Comparison of ENCODE assay signal across 1 cellular context in the genomic region with DNA sequence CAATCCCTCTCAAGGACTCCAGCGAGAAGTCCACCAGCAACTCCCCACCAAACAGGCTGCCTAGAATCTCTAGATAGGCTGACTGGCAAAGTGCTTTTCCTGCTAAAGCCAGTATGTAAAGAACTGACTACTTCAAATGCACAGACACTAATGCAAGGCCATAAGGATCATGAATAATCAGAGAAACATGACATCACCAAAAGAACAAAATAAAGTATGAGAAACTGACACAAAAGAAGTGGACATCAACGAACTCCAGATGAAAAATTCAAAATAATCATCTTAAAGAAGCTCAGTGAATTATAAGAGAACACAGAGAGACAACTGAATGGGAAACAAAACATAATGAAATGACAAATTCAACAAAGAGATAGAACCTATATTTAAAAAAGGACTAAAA.
TF ChIP-seq lines count a peak whose summit lies in the region.

No MANE protein-coding gene starts in this region.

TF ChIP-seq in HEK293, 187 proteins besides CTCF, POLR2A, EP300 and RAD21:
- TF ChIP-seq, protein P1, sequence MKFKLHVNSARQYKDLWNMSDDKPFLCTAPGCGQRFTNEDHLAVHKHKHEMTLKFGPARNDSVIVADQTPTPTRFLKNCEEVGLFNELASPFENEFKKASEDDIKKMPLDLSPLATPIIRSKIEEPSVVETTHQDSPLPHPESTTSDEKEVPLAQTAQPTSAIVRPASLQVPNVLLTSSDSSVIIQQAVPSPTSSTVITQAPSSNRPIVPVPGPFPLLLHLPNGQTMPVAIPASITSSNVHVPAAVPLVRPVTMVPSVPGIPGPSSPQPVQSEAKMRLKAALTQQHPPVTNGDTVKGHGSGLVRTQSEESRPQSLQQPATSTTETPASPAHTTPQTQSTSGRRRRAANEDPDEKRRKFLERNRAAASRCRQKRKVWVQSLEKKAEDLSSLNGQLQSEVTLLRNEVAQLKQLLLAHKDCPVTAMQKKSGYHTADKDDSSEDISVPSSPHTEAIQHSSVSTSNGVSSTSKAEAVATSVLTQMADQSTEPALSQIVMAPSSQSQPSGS (tag by site-specific recombination; IDR thresholded peaks at IDR 0.05; ENCODE audit: low read depth) = peak; percentile 42; the same call in 1 of the 2 replicates
- no peak for TF ChIP-seq KLF8 (tag by site-specific recombination; IDR thresholded peaks at IDR 0.05)
